Comparison of ENCODE assay signal across 22 cellular contexts in the genomic region with DNA sequence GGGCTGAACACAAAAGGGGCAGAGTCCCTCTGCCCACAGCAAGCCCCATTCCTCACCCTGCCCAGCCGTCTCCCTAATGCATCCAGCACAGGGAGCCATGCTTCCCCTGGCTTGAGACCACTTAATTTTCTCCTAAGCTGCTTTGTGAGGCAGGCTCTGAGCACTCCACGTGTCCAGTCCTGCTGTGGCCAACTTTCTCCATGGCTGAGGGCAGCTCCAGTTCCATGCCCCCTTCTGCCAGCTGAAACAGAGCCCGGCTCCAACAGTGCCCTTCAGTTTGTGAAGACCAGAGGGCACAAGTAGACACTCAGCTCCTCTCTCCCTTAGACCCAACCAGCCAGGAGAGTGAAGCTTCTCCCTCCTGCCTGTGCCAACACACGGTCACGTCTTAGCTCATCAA.
"Had no signal": no experiment of that assay in that cellular context is flagged by ENCODE, and none has a peak within 500 bp of the region (broad histone marks: within the 10 kb centered on the region; RNA-seq: fewer than 3 reads in every experiment).

No MANE protein-coding gene starts in this region.

- H3K4me3 Mint-ChIP-seq: activated naive CD8-positive, alpha-beta T cell treated with anti-CD3 and anti-CD28 coated beads for 36 hours; activated T-cell treated with anti-CD3 and anti-CD28 coated beads, Interleukin-2, amount 50 U/mL, for 4 hours; memory B cell; stimulated activated naive B cell treated with anti-CD40 and anti-IgM and Interleukin-4, amounts not matched to agents 10 μg/mL and 1 μg/mL and 100 μg/mL, for 72 hours had no signal

- H3K27me3 ChIP-seq: foreskin keratinocyte, sigmoid colon, testis, upper lobe of left lung had no signal

- H3K9me3 Mint-ChIP-seq: activated naive CD8-positive, alpha-beta T cell treated with anti-CD3 and anti-CD28 coated beads for 36 hours; activated T-cell treated with anti-CD3 and anti-CD28 coated beads, Interleukin-2, amount 50 U/mL, for 4 hours; memory B cell; stimulated activated naive B cell treated with anti-CD40 and anti-IgM and Interleukin-4, amounts not matched to agents 10 μg/mL and 1 μg/mL and 100 μg/mL, for 72 hours had no signal

- DNase-seq: activated CD4-positive, alpha-beta T cell treated with anti-CD3 and anti-CD28 coated beads, Interleukin-2, amount 50 U/mL, for 4 hours; activated CD8-positive, alpha-beta memory T cell treated with anti-CD3 and anti-CD28 coated beads for 24 hours; activated CD8-positive, alpha-beta memory T cell treated with anti-CD3 and anti-CD28 coated beads, Interleukin-2, amount 50 U/mL, for 4 hours; activated naive CD4-positive, alpha-beta T cell treated with Interleukin-2 at 50 U/mL for 16 hours; activated naive CD8-positive, alpha-beta T cell treated with anti-CD3 and anti-CD28 coated beads for 36 hours; activated T-cell treated with anti-CD3 and anti-CD28 coated beads, Interleukin-2, amount 50 U/mL, for 4 hours; dermis blood vessel endothelial cell; effector CD8-positive, alpha-beta T cell; erythroblast; foreskin keratinocyte; hippocampal formation; mucosa of descending colon; retina; sigmoid colon; stimulated activated CD4-positive, alpha-beta T cell treated with anti-CD3 and anti-CD28 coated beads, Interleukin-15, amount 100 ng/mL, for 24 hours; stimulated activated CD8-positive, alpha-beta memory T cell treated with anti-CD3 and anti-CD28 coated beads, Interleukin-4, amount 100 ng/mL, for 48 hours; stimulated activated naive B cell treated with anti-CD40 and anti-IgM and Interleukin-4, amounts not matched to agents 10 μg/mL and 1 μg/mL and 100 μg/mL, for 72 hours; T-helper 1 cell; testis; upper lobe of left lung had no signal

- H3K9me3 ChIP-seq: mucosa of descending colon, sigmoid colon, testis, upper lobe of left lung had no signal

- H3K4me2 ChIP-seq: smooth muscle cell had no signal

- H3K36me3 Mint-ChIP-seq: activated naive CD8-positive, alpha-beta T cell treated with anti-CD3 and anti-CD28 coated beads for 36 hours; memory B cell; stimulated activated naive B cell treated with anti-CD40 and anti-IgM and Interleukin-4, amounts not matched to agents 10 μg/mL and 1 μg/mL and 100 μg/mL, for 72 hours had no signal

- H3K4me3 ChIP-seq: mucosa of descending colon, sigmoid colon, smooth muscle cell, testis, upper lobe of left lung had no signal

- ATAC-seq: activated T-cell treated with anti-CD3 and anti-CD28 coated beads, Interleukin-2, amount 50 U/mL, for 4 hours; foreskin keratinocyte; mucosa of descending colon; stimulated activated naive B cell treated with anti-CD40 and anti-IgM and Interleukin-4, amounts not matched to agents 10 μg/mL and 1 μg/mL and 100 μg/mL, for 72 hours had no signal

- H3K27ac ChIP-seq: foreskin keratinocyte, sigmoid colon, testis, upper lobe of left lung had no signal

- H3K4me1 ChIP-seq: testis, upper lobe of left lung had no signal

- H3K27me3 Mint-ChIP-seq: activated naive CD8-positive, alpha-beta T cell treated with anti-CD3 and anti-CD28 coated beads for 36 hours had no signal

- H3K27ac Mint-ChIP-seq: activated naive CD8-positive, alpha-beta T cell treated with anti-CD3 and anti-CD28 coated beads for 36 hours; memory B cell; stimulated activated naive B cell treated with anti-CD40 and anti-IgM and Interleukin-4, amounts not matched to agents 10 μg/mL and 1 μg/mL and 100 μg/mL, for 72 hours had no signal

- H3K36me3 ChIP-seq: sigmoid colon, upper lobe of left lung had no signal
